In the genomic region with DNA sequence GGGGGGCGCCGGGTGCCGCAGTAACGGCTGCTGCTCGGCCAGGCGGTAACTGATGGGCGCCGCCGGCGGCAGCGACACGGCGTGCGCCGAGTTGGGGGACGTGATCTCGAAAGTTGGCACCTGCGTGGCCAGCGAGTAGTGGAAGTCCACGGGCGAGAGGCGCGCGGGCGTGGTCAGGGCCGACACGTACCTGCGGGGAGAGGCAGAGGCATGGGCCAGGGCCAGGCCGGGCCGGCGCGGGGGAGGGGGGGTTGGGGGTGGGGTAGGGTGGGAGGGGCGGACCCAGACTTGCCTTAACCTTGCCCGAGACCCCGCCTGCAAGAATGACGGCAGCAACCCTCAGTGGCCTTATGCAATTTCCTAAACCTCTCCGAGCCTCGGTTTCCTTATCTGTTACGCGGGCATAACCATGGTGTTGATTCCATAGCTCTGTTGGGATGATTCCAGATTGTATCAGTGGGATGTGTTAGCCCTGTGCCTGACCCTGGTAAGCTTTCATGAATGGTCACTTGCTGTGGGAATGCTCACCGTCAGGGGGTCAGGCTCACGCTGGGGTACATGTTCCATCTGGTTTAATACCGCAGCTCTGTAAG, we compare ENCODE assay signal across 8 cellular contexts. TPM values are rescaled to one million over a fixed set of nuclear protein-coding genes. Genes with fewer than 3 reads are reported as not detected.
DNase-seq lines count a peak whose midpoint lies in the region; ATAC-seq and TF ChIP-seq lines count a peak whose summit lies in the region.

No MANE protein-coding gene starts in this region.

- no TSS peak for BruUV-seq in PC-9 (replicated peaks; lab: Mats Ljungman, UMichigan)

- peaks cover 8 to 26% (median 15%) of the 10 kb centered on the region in 4 donors for H3K4me1 Mint-ChIP-seq in CD4-positive, alpha-beta memory T cell

- no peaks in the 10 kb centered on the region for H3K9me2 ChIP-seq in PC-9 (ENCODE audit: insufficient read depth)

- POLR2A ChIA-PET in CD4-positive, alpha-beta memory T cell (lab: Charles Lee; ENCODE audit: partially characterized antibody) = interaction anchor here (1.0 to 1.4 kb wide), 2 partner anchors 9 to 1273 kb away, joined by 3 to 5 read pairs; partner anchors contain the start of gene HSPA9
- POLR2A ChIA-PET in PC-9 (lab: Charles Lee; ENCODE audit: unreplicated experiment) = no interaction called here

- peak overlapping the region; percentile 43 for H3K27ac ChIP-seq in CD4-positive, alpha-beta memory T cell (ENCODE audit: low read depth, low read length)
- no peak overlapping the region for H3K27ac ChIP-seq in PC-9

- H3K9me3 Mint-ChIP-seq in CD4-positive, alpha-beta memory T cell = peaks cover 0 to 1% (median 0%) of the 10 kb centered on the region in 8 donors

- peaks cover 0 to 15% of the 10 kb centered on the region in 2 donors for H3K27me3 Mint-ChIP-seq in CD4-positive, alpha-beta memory T cell

- CTCF ChIA-PET in CD4-positive, alpha-beta memory T cell (lab: Charles Lee; ENCODE audit: partially characterized antibody) = interaction anchor here (0.9 to 2.9 kb wide), 5 partner anchors 9 to 61 kb away, joined by 3 to 22 read pairs (median 5); no protein-coding TSS in a partner anchor
- CTCF ChIA-PET in PC-9 (lab: Charles Lee) = no interaction called here

- no peaks in the 10 kb centered on the region for H3F3A ChIP-seq in PC-9 (ENCODE audit: insufficient read depth, low read depth)

- peak overlapping the region; percentile 69 to 88 (median 78) for H3K4me3 Mint-ChIP-seq in CD4-positive, alpha-beta memory T cell

- H2AFZ ChIP-seq in PC-9 = no peak overlapping the region

- peak in 1 of 5 donors; percentile 52 for DNase-seq in CD4-positive, alpha-beta memory T cell
- peak; percentile 33 for DNase-seq in activated naive CD4-positive, alpha-beta T cell treated with Interleukin-2 at 50 U/mL for 16 hours
- DNase-seq in stimulated activated CD4-positive, alpha-beta T cell treated with anti-CD3 and anti-CD28 coated beads, Interleukin-2, amount 100 ng/mL, for 24 hours = peak; percentile 37 to 38
- DNase-seq in NCI-H187 treated with DMSO at 0.1 percent for 48 hours (lab: John Stamatoyannopoulos, UW) = no peak
- no peak for DNase-seq in PC-9
- DNase-seq in NCI-H1930 (lab: John Stamatoyannopoulos, UW) = no peak

- intact Hi-C loops in CD4-positive, alpha-beta memory T cell (cut with micrococcal nuclease) = loop anchor here (5.0 to 10.0 kb wide), 2 partner anchors 444 to 789 kb away; partner anchors contain the start of genes SPATA24 and TMCO6
- intact Hi-C loops in PC-9 (cut with micrococcal nuclease; ENCODE audit: unreplicated experiment) = no loop called here

- no peaks in the 10 kb centered on the region for H3K36me3 Mint-ChIP-seq in CD4-positive, alpha-beta memory T cell

- H3K4me1 ChIP-seq in CD4-positive, alpha-beta memory T cell (ENCODE audit: insufficient read depth, low read length) = peaks cover 8% of the 10 kb centered on the region
- H3K4me1 ChIP-seq in iPS-15b (ENCODE audit: control insufficient read depth, insufficient read depth, low read length) (peaks cover 3% of the 10 kb centered on the region), PC-9 (replicated peaks; ENCODE audit: insufficient read depth) (no peaks in the 10 kb centered on the region)

- H3K9me3 ChIP-seq in CD4-positive, alpha-beta memory T cell (ENCODE audit: control insufficient read depth in 1 of 2, low read length in 2 of 2) = no peaks in the 10 kb centered on the region
- H3K9me3 ChIP-seq in iPS-15b (ENCODE audit: control insufficient read depth, insufficient read depth, low read length) (no peaks in the 10 kb centered on the region), PC-9 (ENCODE audit: insufficient read depth, low read depth) (no peaks in the 10 kb centered on the region)

- H3K79me2 ChIP-seq in PC-9 (ENCODE audit: low read depth) = no peaks in the 10 kb centered on the region

- peak; percentile 18 for ATAC-seq in HG03039 (IDR thresholded peaks at IDR 0.05; ENCODE audit: unreplicated experiment)

- H3K27me3 ChIP-seq in CD4-positive, alpha-beta memory T cell (ENCODE audit: insufficient read depth, low read length) = peaks cover 9% of the 10 kb centered on the region
- H3K27me3 ChIP-seq in iPS-15b (ENCODE audit: control insufficient read depth, insufficient read depth, low read length) (peaks cover 54% of the 10 kb centered on the region), PC-9 (ENCODE audit: insufficient read depth, low read depth) (peaks cover 7% of the 10 kb centered on the region; the same call in 1 of the 2 replicates)

- no peaks in the 10 kb centered on the region for H3K36me3 ChIP-seq in CD4-positive, alpha-beta memory T cell (ENCODE audit: insufficient read depth, low read length)
- H3K36me3 ChIP-seq in iPS-15b (ENCODE audit: control insufficient read depth, insufficient read depth, low read length) (no peaks in the 10 kb centered on the region), PC-9 (ENCODE audit: low read depth) (no peaks in the 10 kb centered on the region)

- H3K9ac ChIP-seq in iPS-15b (ENCODE audit: low read depth, low read length) = no peak overlapping the region

- peak overlapping the region in 6 of 7 donors; percentile 13 to 88 (median 66) for H3K27ac Mint-ChIP-seq in CD4-positive, alpha-beta memory T cell

- no peak for TF ChIP-seq CTCF in PC-9 (conservative IDR thresholded peaks at IDR 0.05)

- peak overlapping the region in 1 of 2 donors; percentile 41 for H3K4me3 ChIP-seq in CD4-positive, alpha-beta memory T cell (ENCODE audit: low read length in 2 of 2)
- H3K4me3 ChIP-seq in iPS-15b (ENCODE audit: low read depth, low read length) (peak overlapping the region; percentile 54), PC-9 (no peak overlapping the region)

- H4K20me1 ChIP-seq in PC-9 (ENCODE audit: insufficient read depth) = no peaks in the 10 kb centered on the region

- H3K4me2 ChIP-seq in PC-9 = no peak overlapping the region

RNA-seq across cellular contexts. Expression of gene PSD2, which starts 53.0 kb away (rescaled TPM):
- total RNA-seq in CD4-positive, alpha-beta memory T cell = not detected
- polyA plus RNA-seq in CD4-positive, alpha-beta memory T cell = not detected
- 0.07 and 0.08 TPM in 2 replicates for total RNA-seq in PC-9 (2021)

Comparison
In these comparisons a context has a peak if more than half of its experiments do, and no peak if none do; other contexts are left out.
1. DNase-seq: peak in activated naive CD4-positive, alpha-beta T cell treated with Interleukin-2 at 50 U/mL for 16 hours (single experiment) and stimulated activated CD4-positive, alpha-beta T cell treated with anti-CD3 and anti-CD28 coated beads, Interleukin-2, amount 100 ng/mL, for 24 hours (2 of 2); none in NCI-H187 treated with DMSO at 0.1 percent for 48 hours (single experiment), PC-9 (0 of 2) and NCI-H1930 (0 of 2).